13 cellular contexts compared by ENCODE assay signal in the genomic region with DNA sequence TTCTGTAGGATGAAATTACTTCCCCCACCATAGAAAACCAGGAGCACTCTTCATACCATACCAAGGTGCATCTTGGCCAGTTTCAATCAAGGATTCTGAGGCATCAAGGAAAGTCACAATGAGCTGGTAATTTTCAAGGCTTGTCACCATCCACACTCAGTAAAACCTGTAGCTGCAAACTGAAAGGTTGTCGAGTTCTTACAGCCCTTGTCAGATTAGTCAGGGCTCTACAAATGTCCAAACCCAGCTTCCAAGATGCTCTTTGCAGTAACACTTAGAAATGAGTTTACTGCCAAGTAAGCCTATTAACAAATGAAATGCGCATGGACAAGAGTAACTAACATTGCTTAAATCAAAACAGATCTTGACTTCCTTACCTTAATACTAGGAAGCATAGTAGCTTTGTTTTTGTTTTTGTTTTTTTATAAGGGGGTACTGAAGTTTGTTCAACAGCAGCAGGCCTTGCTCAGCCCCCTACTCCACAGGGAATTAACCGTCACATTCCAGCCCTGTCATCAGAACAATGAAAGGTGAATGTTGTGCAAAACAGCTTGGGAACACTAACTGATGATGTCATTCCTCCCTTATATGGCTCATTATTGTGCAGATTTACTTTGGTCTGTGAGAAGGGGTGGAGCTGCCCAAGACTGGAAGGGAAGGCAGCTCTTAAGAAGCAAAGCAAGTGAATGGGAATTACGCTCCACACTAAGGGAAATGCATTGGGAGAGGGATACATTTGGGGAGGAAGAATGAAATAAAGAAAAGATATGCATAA. TPM values are rescaled to one million over a fixed set of nuclear protein-coding genes. Genes with fewer than 3 reads are reported as not detected.
DNase-seq lines count a peak whose midpoint lies in the region; ATAC-seq and TF ChIP-seq lines count a peak whose summit lies in the region.
"Had no signal": no experiment of that assay in that cellular context is flagged by ENCODE, and none has a peak within 500 bp of the region (broad histone marks: within the 10 kb centered on the region; RNA-seq: fewer than 3 reads in every experiment).

No MANE protein-coding gene starts in this region.

- H3K9me3 Mint-ChIP-seq in CD8-positive, alpha-beta memory T cell: no peaks in the 10 kb centered on the region
- H3K9me3 Mint-ChIP-seq: IgD-negative memory B cell had no signal

- peak; percentile 64 for ATAC-seq in lung (ENCODE audit: insufficient read depth, low FRiP score)
- ATAC-seq in GM21576 (IDR thresholded peaks at IDR 0.05; ENCODE audit: unreplicated experiment): no peak
- no peak for ATAC-seq in GM21737 (IDR thresholded peaks at IDR 0.05; ENCODE audit: unreplicated experiment)
- ATAC-seq: left colon had no signal

- H3K4me3 ChIP-seq in AG04450 (ENCODE audit: low read depth, low read length): no peak overlapping the region
- H3K4me3 ChIP-seq in HUES6 (ENCODE audit: low read depth, low read length): peak overlapping the region; percentile 47
- H3K4me3 ChIP-seq in epithelial cell of esophagus (ENCODE audit: low read length): no peak overlapping the region
- H3K4me3 ChIP-seq in lung: no peak overlapping the region
- no peak overlapping the region for H3K4me3 ChIP-seq in CD8-positive, alpha-beta memory T cell (ENCODE audit: low read length)
- H3K4me3 ChIP-seq: SK-N-MC had no signal

- DNase-seq in AG04450 (ENCODE audit: low read depth, low spot score) (peak; percentile 27), epithelial cell of esophagus (ENCODE audit: low read depth) (peak; percentile 82), lung (ENCODE audit: low spot score) (no peak), medulla oblongata (ENCODE audit: extremely low spot score) (no peak)
- no peak for DNase-seq in CD8-positive, alpha-beta memory T cell
- DNase-seq: activated effector memory CD4-positive, alpha-beta T cell treated with Interleukin-2 at 50 U/mL for 16 hours; left colon had no signal

- H3K4me1 ChIP-seq in HUES6 (ENCODE audit: control insufficient read depth, insufficient read depth, low read length) (peaks cover 48% of the 10 kb centered on the region), lung (ENCODE audit: control insufficient read depth in 2 of 2, insufficient read depth in 2 of 2, low read length in 2 of 2) (peaks cover 0 to 18% of the 10 kb centered on the region in 2 donors)
- H3K4me1 ChIP-seq in CD8-positive, alpha-beta memory T cell (ENCODE audit: insufficient read depth, low read length): no peaks in the 10 kb centered on the region

- H3K27ac Mint-ChIP-seq in CD8-positive, alpha-beta memory T cell: peak overlapping the region in 2 of 8 donors; percentile 6 to 14
- H3K27ac Mint-ChIP-seq: IgD-negative memory B cell had no signal

- peaks cover 18 to 25% of the 10 kb centered on the region in 2 donors for H3K27me3 Mint-ChIP-seq in CD8-positive, alpha-beta memory T cell

- no peaks in the 10 kb centered on the region for H3K4me1 Mint-ChIP-seq in CD8-positive, alpha-beta memory T cell
- H3K4me1 Mint-ChIP-seq: IgD-negative memory B cell had no signal

- H3K9me3 ChIP-seq in AG04450 (ENCODE audit: control insufficient read depth, insufficient read depth, low read length) (no peaks in the 10 kb centered on the region), HUES6 (ENCODE audit: control insufficient read depth, insufficient read depth, low read depth, low read length) (no peaks in the 10 kb centered on the region), lung (ENCODE audit: control insufficient read depth in 2 of 2, insufficient read depth in 1 of 2, low read length in 1 of 2) (no peaks in the 10 kb centered on the region)
- H3K9me3 ChIP-seq in CD8-positive, alpha-beta memory T cell (ENCODE audit: low read length): no peaks in the 10 kb centered on the region

- POLR2A ChIA-PET in AG04450 (lab: Yijun Ruan, JAX): interaction anchor here (1.0 kb wide), 1 partner anchor 17 kb away, joined by 12 read pairs; no protein-coding TSS in a partner anchor
- POLR2A ChIA-PET in CD8-positive, alpha-beta memory T cell (lab: Charles Lee): no interaction called here

- CTCF ChIA-PET in AG04450 (lab: Charles Lee): interaction anchor here (1.1 to 1.2 kb wide), 2 partner anchors 67 to 70 kb away, joined by 3 to 5 read pairs; no protein-coding TSS in a partner anchor
- CTCF ChIA-PET in CD8-positive, alpha-beta memory T cell (lab: Charles Lee): no interaction called here

- no peaks in the 10 kb centered on the region for H3K36me3 Mint-ChIP-seq in CD8-positive, alpha-beta memory T cell
- H3K36me3 Mint-ChIP-seq: IgD-negative memory B cell had no signal

- TF ChIP-seq CTCF in AG04450 (IDR thresholded peaks at IDR 0.05; ENCODE audit: low read depth, low read length) (no peak), epithelial cell of esophagus (IDR thresholded peaks at IDR 0.05; ENCODE audit: insufficient read depth, low read depth, low read length, missing control alignments) (no peak), lung (IDR thresholded peaks at IDR 0.05; ENCODE audit: control extremely low read depth, extremely low read depth) (no peak)

- WGBS in lung, 2 donors: 46 to 71% methylated on average over 4 of the region's 4 CpGs

- H3K4me3 Mint-ChIP-seq in CD8-positive, alpha-beta memory T cell: no peak overlapping the region
- H3K4me3 Mint-ChIP-seq: IgD-negative memory B cell had no signal

- peak overlapping the region; percentile 55 for H3K9ac ChIP-seq in HUES6 (ENCODE audit: low read length)

- H3K27ac ChIP-seq in AG04450 (ENCODE audit: low read depth, low read length) (no peak overlapping the region), HUES6 (ENCODE audit: low read depth, low read length) (peak overlapping the region; percentile 85), lung (ENCODE audit: low read depth in 1 of 2, low read length in 1 of 2) (peak overlapping the region; percentile 73 to 81)
- H3K27ac ChIP-seq in CD8-positive, alpha-beta memory T cell (ENCODE audit: low read depth, low read length): no peak overlapping the region
- H3K27ac ChIP-seq: C4-2B, SK-N-MC had no signal

- H3K36me3 ChIP-seq in HUES6 (ENCODE audit: control insufficient read depth, insufficient read depth, low read length) (no peaks in the 10 kb centered on the region), lung (ENCODE audit: control insufficient read depth in 2 of 2, insufficient read depth in 2 of 2, low read length in 2 of 2) (peaks cover 0 to 13% of the 10 kb centered on the region in 2 donors)
- H3K36me3 ChIP-seq in CD8-positive, alpha-beta memory T cell (ENCODE audit: insufficient read depth, low read length): no peaks in the 10 kb centered on the region

- H3K27me3 ChIP-seq in AG04450 (ENCODE audit: control insufficient read depth, insufficient read depth, low read length): no peaks in the 10 kb centered on the region
- H3K27me3 ChIP-seq in HUES6 (ENCODE audit: control insufficient read depth, insufficient read depth, low read length): no peaks in the 10 kb centered on the region
- no peaks in the 10 kb centered on the region for H3K27me3 ChIP-seq in lung (ENCODE audit: control insufficient read depth, insufficient read depth)
- H3K27me3 ChIP-seq in CD8-positive, alpha-beta memory T cell (ENCODE audit: insufficient read depth, low read length, poor library complexity, severe bottlenecking): no peaks in the 10 kb centered on the region

RNA-seq across cellular contexts. Expression of a gene that starts 49.9 kb away (rescaled TPM):
- polyA plus RNA-seq in AG04450 (2011; rRNA removed) (65.6 and 75.0 TPM in 2 replicates), lung (10 to 100 TPM; 46.4 to 74.5 TPM)
- polyA minus RNA-seq in AG04450 (2011; rRNA and poly(A)+ RNA removed): 29.9 and 84.7 TPM in 2 replicates
- total RNA-seq in lung: 100 to 1,000 TPM; 124 to 164 TPM
- total RNA-seq in CD8-positive, alpha-beta memory T cell: 10 to 100 TPM; 54.8 to 61.8 TPM
- polyA plus RNA-seq in CD8-positive, alpha-beta memory T cell: 56.3 TPM

Comparison
In these comparisons a context has a peak if more than half of its experiments do, and no peak if none do; other contexts are left out.
1. DNase-seq: peak in AG04450 (single experiment) and epithelial cell of esophagus (single experiment); none in lung (single experiment), medulla oblongata (single experiment) and CD8-positive, alpha-beta memory T cell (0 of 5).
2. H3K27ac ChIP-seq: peak in HUES6 (single experiment) and lung (2 of 2); none in AG04450 (single experiment) and CD8-positive, alpha-beta memory T cell (single experiment).